Comparison of ENCODE assay signal across 3 cellular contexts in the genomic region with DNA sequence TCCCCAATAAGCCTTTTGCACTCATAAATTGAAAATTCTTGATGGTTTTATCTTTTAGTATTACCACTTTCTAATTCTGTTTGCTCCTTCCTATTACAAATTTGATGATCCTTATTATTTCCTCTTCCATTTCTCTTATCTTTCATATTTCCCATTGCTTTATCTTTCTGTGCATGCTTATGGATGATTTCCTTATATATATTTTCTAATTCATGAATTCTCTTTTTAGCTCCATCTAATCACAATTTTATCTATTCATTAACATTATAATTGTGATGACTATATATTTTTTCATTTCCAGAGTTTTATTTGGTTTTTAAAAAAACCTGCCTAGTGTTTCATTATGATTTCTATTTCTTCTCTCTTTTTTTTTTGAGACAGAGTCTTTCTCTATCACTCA.
TF ChIP-seq lines count a peak whose summit lies in the region.

No MANE protein-coding gene starts in this region.

TF ChIP-seq in SK-N-SH treated with all-trans-retinoic acid at 6 μM for 48 hours, 23 proteins besides CTCF, POLR2A, EP300 and RAD21:
- TF ChIP-seq ZFP30 (CRISPR knock-in tag; IDR thresholded peaks at IDR 0.05) (0 out of 2 replicates have a peak, but pooled peaks have one; percentile 38), PPARA (CRISPR knock-in tag; IDR thresholded peaks at IDR 0.05; ENCODE audit: borderline replicate concordance) (no peak), BACH2 (CRISPR knock-in tag; IDR thresholded peaks at IDR 0.05; ENCODE audit: borderline replicate concordance) (no peak)
- TF ChIP-seq, protein P1, sequence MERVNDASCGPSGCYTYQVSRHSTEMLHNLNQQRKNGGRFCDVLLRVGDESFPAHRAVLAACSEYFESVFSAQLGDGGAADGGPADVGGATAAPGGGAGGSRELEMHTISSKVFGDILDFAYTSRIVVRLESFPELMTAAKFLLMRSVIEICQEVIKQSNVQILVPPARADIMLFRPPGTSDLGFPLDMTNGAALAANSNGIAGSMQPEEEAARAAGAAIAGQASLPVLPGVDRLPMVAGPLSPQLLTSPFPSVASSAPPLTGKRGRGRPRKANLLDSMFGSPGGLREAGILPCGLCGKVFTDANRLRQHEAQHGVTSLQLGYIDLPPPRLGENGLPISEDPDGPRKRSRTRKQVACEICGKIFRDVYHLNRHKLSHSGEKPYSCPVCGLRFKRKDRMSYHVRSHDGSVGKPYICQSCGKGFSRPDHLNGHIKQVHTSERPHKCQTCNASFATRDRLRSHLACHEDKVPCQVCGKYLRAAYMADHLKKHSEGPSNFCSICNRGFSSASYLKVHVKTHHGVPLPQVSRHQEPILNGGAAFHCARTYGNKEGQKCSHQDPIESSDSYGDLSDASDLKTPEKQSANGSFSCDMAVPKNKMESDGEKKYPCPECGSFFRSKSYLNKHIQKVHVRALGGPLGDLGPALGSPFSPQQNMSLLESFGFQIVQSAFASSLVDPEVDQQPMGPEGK (CRISPR knock-in tag; IDR thresholded peaks at IDR 0.05; ENCODE audit: borderline replicate concordance) = no peak

TF ChIP-seq in SK-N-SH, 30 proteins besides CTCF, POLR2A, EP300 and RAD21:
- TF ChIP-seq, protein P2, sequence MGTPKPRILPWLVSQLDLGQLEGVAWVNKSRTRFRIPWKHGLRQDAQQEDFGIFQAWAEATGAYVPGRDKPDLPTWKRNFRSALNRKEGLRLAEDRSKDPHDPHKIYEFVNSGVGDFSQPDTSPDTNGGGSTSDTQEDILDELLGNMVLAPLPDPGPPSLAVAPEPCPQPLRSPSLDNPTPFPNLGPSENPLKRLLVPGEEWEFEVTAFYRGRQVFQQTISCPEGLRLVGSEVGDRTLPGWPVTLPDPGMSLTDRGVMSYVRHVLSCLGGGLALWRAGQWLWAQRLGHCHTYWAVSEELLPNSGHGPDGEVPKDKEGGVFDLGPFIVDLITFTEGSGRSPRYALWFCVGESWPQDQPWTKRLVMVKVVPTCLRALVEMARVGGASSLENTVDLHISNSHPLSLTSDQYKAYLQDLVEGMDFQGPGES (IDR thresholded peaks at IDR 0.05; ENCODE audit: low read depth, low read length) = no peak
- TF ChIP-seq, protein P3, sequence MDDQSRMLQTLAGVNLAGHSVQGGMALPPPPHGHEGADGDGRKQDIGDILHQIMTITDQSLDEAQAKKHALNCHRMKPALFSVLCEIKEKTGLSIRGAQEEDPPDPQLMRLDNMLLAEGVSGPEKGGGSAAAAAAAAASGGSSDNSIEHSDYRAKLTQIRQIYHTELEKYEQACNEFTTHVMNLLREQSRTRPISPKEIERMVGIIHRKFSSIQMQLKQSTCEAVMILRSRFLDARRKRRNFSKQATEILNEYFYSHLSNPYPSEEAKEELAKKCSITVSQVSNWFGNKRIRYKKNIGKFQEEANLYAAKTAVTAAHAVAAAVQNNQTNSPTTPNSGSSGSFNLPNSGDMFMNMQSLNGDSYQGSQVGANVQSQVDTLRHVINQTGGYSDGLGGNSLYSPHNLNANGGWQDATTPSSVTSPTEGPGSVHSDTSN (IDR thresholded peaks at IDR 0.05) = no peak
- TF ChIP-seq RCOR1 (IDR thresholded peaks at IDR 0.05; ENCODE audit: low read length) = no peak
- TF ChIP-seq, protein P4, sequence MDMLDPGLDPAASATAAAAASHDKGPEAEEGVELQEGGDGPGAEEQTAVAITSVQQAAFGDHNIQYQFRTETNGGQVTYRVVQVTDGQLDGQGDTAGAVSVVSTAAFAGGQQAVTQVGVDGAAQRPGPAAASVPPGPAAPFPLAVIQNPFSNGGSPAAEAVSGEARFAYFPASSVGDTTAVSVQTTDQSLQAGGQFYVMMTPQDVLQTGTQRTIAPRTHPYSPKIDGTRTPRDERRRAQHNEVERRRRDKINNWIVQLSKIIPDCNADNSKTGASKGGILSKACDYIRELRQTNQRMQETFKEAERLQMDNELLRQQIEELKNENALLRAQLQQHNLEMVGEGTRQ (IDR thresholded peaks at IDR 0.05; ENCODE audit: borderline replicate concordance, low read depth, low read length) = no peak
- TF ChIP-seq, protein P5, sequence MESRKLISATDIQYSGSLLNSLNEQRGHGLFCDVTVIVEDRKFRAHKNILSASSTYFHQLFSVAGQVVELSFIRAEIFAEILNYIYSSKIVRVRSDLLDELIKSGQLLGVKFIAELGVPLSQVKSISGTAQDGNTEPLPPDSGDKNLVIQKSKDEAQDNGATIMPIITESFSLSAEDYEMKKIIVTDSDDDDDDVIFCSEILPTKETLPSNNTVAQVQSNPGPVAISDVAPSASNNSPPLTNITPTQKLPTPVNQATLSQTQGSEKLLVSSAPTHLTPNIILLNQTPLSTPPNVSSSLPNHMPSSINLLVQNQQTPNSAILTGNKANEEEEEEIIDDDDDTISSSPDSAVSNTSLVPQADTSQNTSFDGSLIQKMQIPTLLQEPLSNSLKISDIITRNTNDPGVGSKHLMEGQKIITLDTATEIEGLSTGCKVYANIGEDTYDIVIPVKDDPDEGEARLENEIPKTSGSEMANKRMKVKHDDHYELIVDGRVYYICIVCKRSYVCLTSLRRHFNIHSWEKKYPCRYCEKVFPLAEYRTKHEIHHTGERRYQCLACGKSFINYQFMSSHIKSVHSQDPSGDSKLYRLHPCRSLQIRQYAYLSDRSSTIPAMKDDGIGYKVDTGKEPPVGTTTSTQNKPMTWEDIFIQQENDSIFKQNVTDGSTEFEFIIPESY (IDR thresholded peaks at IDR 0.05; ENCODE audit: borderline replicate concordance, low read depth) = no peak
- no peak for TF ChIP-seq TCF12 (IDR thresholded peaks at IDR 0.05)
- TF ChIP-seq EZH2phosphoT487 (IDR thresholded peaks at IDR 0.05; ENCODE audit: borderline replicate concordance, low read depth) = no peak
- no peak for TF ChIP-seq POLR2AphosphoS5 (IDR thresholded peaks at IDR 0.05; ENCODE audit: low read depth, low read length)
- no peak for TF ChIP-seq FOSL2 (IDR thresholded peaks at IDR 0.05; ENCODE audit: borderline replicate concordance, low read depth)
- TF ChIP-seq RFX5 (IDR thresholded peaks at IDR 0.05; ENCODE audit: low read length) = no peak
- no peak for TF ChIP-seq TEAD4 (IDR thresholded peaks at IDR 0.05; ENCODE audit: borderline replicate concordance, insufficient read depth)
- TF ChIP-seq SMC3 (IDR thresholded peaks at IDR 0.05; ENCODE audit: low read depth, low read length) = no peak

TF ChIP-seq in K562, 482 proteins besides CTCF, POLR2A, EP300 and RAD21:
- TF ChIP-seq C11orf30 (IDR thresholded peaks at IDR 0.05; ENCODE audit: low read depth) = peak; percentile 22; the same call in 1 of the 2 replicates
- no peak for TF ChIP-seq SP2 (IDR thresholded peaks at IDR 0.05; ENCODE audit: extremely low read depth, low read depth, low read length, poor library complexity, severe bottlenecking)
- 0 out of 3 replicates have a peak, but pooled peaks of 1 of the 2 experiments have one; percentile 29 for TF ChIP-seq CBX3 (IDR thresholded peaks at IDR 0.05; ENCODE audit: borderline replicate concordance in 1 of 2, low read length in 2 of 2)
- TF ChIP-seq TRIM28 (IDR thresholded peaks at IDR 0.05) = peak; percentile 58; the same call in 1 of the 2 replicates
- TF ChIP-seq TRIM24 (IDR thresholded peaks at IDR 0.05) = peak in 1 of 2 experiments; percentile 29; a peak in 1 of 4 replicates
- TF ChIP-seq ZNF280A (IDR thresholded peaks at IDR 0.05; ENCODE audit: low read depth, partially characterized antibody) = peak; percentile 77
- TF ChIP-seq, protein P6, sequence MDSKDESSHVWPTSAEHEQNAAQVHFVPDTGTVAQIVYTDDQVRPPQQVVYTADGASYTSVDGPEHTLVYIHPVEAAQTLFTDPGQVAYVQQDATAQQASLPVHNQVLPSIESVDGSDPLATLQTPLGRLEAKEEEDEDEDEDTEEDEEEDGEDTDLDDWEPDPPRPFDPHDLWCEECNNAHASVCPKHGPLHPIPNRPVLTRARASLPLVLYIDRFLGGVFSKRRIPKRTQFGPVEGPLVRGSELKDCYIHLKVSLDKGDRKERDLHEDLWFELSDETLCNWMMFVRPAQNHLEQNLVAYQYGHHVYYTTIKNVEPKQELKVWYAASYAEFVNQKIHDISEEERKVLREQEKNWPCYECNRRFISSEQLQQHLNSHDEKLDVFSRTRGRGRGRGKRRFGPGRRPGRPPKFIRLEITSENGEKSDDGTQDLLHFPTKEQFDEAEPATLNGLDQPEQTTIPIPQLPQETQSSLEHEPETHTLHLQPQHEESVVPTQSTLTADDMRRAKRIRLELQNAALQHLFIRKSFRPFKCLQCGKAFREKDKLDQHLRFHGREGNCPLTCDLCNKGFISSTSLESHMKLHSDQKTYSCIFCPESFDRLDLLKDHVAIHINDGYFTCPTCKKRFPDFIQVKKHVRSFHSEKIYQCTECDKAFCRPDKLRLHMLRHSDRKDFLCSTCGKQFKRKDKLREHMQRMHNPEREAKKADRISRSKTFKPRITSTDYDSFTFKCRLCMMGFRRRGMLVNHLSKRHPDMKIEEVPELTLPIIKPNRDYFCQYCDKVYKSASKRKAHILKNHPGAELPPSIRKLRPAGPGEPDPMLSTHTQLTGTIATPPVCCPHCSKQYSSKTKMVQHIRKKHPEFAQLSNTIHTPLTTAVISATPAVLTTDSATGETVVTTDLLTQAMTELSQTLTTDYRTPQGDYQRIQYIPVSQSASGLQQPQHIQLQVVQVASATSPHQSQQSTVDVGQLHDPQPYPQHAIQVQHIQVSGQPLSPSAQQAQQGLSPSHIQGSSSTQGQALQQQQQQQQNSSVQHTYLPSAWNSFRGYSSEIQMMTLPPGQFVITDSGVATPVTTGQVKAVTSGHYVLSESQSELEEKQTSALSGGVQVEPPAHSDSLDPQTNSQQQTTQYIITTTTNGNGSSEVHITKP (IDR thresholded peaks at IDR 0.05; ENCODE audit: partially characterized antibody) = no peak
- TF ChIP-seq MCM7 (IDR thresholded peaks at IDR 0.05) = no peak
- TF ChIP-seq, protein P7, sequence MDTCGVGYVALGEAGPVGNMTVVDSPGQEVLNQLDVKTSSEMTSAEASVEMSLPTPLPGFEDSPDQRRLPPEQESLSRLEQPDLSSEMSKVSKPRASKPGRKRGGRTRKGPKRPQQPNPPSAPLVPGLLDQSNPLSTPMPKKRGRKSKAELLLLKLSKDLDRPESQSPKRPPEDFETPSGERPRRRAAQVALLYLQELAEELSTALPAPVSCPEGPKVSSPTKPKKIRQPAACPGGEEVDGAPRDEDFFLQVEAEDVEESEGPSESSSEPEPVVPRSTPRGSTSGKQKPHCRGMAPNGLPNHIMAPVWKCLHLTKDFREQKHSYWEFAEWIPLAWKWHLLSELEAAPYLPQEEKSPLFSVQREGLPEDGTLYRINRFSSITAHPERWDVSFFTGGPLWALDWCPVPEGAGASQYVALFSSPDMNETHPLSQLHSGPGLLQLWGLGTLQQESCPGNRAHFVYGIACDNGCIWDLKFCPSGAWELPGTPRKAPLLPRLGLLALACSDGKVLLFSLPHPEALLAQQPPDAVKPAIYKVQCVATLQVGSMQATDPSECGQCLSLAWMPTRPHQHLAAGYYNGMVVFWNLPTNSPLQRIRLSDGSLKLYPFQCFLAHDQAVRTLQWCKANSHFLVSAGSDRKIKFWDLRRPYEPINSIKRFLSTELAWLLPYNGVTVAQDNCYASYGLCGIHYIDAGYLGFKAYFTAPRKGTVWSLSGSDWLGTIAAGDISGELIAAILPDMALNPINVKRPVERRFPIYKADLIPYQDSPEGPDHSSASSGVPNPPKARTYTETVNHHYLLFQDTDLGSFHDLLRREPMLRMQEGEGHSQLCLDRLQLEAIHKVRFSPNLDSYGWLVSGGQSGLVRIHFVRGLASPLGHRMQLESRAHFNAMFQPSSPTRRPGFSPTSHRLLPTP (IDR thresholded peaks at IDR 0.05; ENCODE audit: borderline replicate concordance, extremely low read depth, insufficient read length) = no peak
- TF ChIP-seq KLF16 (IDR thresholded peaks at IDR 0.05) = no peak
- TF ChIP-seq ZNF316 (IDR thresholded peaks at IDR 0.05) = peak; percentile 54
